10 cellular contexts compared by ENCODE assay signal in genomic region chr3:4740397-4741105, GRCh38.
DNase-seq lines count a peak whose midpoint lies in the region; ATAC-seq and TF ChIP-seq lines count a peak whose summit lies in the region.
"Had no signal": no experiment of that assay in that cellular context is flagged by ENCODE, and none has a peak within 500 bp of the region (broad histone marks: within the 10 kb centered on the region; RNA-seq: fewer than 3 reads in every experiment).

No MANE protein-coding gene starts in this region.

- peaks cover 0 to 4% of the 10 kb centered on the region in 2 donors for H3K36me3 ChIP-seq in mucosa of rectum (ENCODE audit: control insufficient read depth in 2 of 2, insufficient read depth in 2 of 2, low read length in 2 of 2)
- peaks cover 4% of the 10 kb centered on the region for H3K36me3 ChIP-seq in upper lobe of right lung

- intact Hi-C loops in upper lobe of right lung (cut with DNase I) = no loop called here

- H3K4me3 ChIP-seq in mucosa of rectum (ENCODE audit: low read length in 2 of 2) (no peak overlapping the region), upper lobe of right lung (no peak overlapping the region)

- peaks cover 62% of the 10 kb centered on the region for H3K4me1 Mint-ChIP-seq in activated T-cell treated with anti-CD3 and anti-CD28 coated beads, Interleukin-2, amount 50 U/mL, for 4 hours (ENCODE audit: low read depth)

- H3K36me3 Mint-ChIP-seq in activated T-cell treated with anti-CD3 and anti-CD28 coated beads, Interleukin-2, amount 50 U/mL, for 4 hours (ENCODE audit: insufficient read depth) = peaks cover 53% of the 10 kb centered on the region

- H3K9me3 ChIP-seq in mucosa of rectum (ENCODE audit: control insufficient read depth in 2 of 2, low read length in 2 of 2) (no peaks in the 10 kb centered on the region), upper lobe of right lung (no peaks in the 10 kb centered on the region)

- H3K4me1 ChIP-seq in mucosa of rectum (ENCODE audit: control insufficient read depth in 2 of 2, insufficient read depth in 2 of 2, low read length in 2 of 2) (peaks cover 14 to 22% of the 10 kb centered on the region in 2 donors), upper lobe of right lung (peaks cover 48% of the 10 kb centered on the region)

- no peak for TF ChIP-seq CTCF in upper lobe of right lung (IDR thresholded peaks at IDR 0.05)

- ATAC-seq in activated T-cell treated with anti-CD3 and anti-CD28 coated beads, Interleukin-2, amount 50 U/mL, for 4 hours = peak in 1 of 2 donors; percentile 27
- ATAC-seq in upper lobe of right lung (peak; percentile 7), HG03439 (IDR thresholded peaks at IDR 0.05; ENCODE audit: unreplicated experiment) (no peak)

- H3K4me3 Mint-ChIP-seq in activated T-cell treated with anti-CD3 and anti-CD28 coated beads, Interleukin-2, amount 50 U/mL, for 4 hours = peak overlapping the region; percentile 29

- H3K9me3 Mint-ChIP-seq in activated T-cell treated with anti-CD3 and anti-CD28 coated beads, Interleukin-2, amount 50 U/mL, for 4 hours = peaks cover 4% of the 10 kb centered on the region

- no peaks in the 10 kb centered on the region for H3K27me3 Mint-ChIP-seq in activated T-cell treated with anti-CD3 and anti-CD28 coated beads, Interleukin-2, amount 50 U/mL, for 4 hours (ENCODE audit: low read depth)

- H3K27ac ChIP-seq in mucosa of rectum (ENCODE audit: low read depth in 2 of 2, low read length in 2 of 2) = peak overlapping the region; percentile 77 to 87
- H3K27ac ChIP-seq in upper lobe of right lung = peak overlapping the region; percentile 83

- no peak for DNase-seq in activated T-cell treated with anti-CD3 and anti-CD28 coated beads, Interleukin-2, amount 50 U/mL, for 4 hours
- DNase-seq in activated T-cell treated with anti-CD3 and anti-CD28 coated beads for 4 hours (no peak), upper lobe of right lung (no peak), NCI-H345 treated with DMSO at 0.1 percent for 48 hours (lab: John Stamatoyannopoulos, UW; ENCODE audit: unreplicated experiment) (no peak), GM19238 (ENCODE audit: insufficient read length, low spot score) (no peak)
- peak; percentile 13 for DNase-seq in central memory CD4-positive, alpha-beta T cell
- DNase-seq: NCI-H2081; stimulated activated CD4-positive, alpha-beta T cell treated with anti-CD3 and anti-CD28 coated beads, Interleukin-2, amount 100 ng/mL, for 24 hours had no signal

- H3K9ac ChIP-seq in mucosa of rectum (ENCODE audit: low read depth in 1 of 2, low read length in 2 of 2) = peak overlapping the region; percentile 8 to 30

- no peaks in the 10 kb centered on the region for H3K27me3 ChIP-seq in mucosa of rectum (ENCODE audit: control insufficient read depth in 2 of 2, insufficient read depth in 2 of 2, low read length in 2 of 2)
- H3K27me3 ChIP-seq in upper lobe of right lung = no peaks in the 10 kb centered on the region
